ENCODE assay signal across 1 cellular context in the genomic region with DNA sequence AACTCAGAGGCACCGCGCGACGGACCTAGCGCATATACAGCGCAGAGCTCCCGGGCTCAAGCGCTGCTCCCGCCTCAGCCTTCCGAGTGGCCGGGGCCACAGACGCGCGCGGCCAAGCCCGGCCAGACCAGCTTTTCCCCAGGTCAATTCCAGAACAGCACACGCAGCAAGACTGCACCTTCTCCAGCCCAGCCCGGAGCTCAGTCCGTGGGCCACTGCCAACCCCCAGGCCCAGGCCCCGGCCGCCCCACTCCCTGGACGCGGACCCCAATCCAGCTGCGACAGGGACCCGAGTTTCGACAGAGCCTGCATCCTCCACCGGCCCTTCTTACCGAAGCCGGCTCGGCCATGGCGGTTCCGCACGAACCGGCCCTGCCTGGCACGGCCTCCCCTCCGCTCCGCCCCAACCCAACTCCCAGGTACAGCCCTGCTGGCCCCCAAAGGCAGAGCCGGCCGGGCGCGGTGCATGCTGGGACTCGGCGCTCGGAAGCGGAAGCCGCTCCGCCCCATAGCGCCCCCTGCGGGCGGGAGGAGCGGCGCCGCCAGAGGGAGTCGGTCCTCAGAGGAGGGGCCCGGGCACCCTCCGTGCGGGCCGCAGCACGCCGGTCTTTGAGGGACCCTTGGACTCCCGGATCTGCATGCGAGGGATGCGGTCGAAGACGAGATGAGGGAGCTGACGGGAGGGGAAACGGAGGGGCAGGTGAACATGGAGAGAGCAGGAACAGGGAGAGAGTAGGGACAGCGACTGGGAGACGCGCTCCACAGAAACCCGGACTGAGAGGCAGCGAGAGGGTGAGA.
TF ChIP-seq lines count a peak whose summit lies in the region.

A gene with protein sequence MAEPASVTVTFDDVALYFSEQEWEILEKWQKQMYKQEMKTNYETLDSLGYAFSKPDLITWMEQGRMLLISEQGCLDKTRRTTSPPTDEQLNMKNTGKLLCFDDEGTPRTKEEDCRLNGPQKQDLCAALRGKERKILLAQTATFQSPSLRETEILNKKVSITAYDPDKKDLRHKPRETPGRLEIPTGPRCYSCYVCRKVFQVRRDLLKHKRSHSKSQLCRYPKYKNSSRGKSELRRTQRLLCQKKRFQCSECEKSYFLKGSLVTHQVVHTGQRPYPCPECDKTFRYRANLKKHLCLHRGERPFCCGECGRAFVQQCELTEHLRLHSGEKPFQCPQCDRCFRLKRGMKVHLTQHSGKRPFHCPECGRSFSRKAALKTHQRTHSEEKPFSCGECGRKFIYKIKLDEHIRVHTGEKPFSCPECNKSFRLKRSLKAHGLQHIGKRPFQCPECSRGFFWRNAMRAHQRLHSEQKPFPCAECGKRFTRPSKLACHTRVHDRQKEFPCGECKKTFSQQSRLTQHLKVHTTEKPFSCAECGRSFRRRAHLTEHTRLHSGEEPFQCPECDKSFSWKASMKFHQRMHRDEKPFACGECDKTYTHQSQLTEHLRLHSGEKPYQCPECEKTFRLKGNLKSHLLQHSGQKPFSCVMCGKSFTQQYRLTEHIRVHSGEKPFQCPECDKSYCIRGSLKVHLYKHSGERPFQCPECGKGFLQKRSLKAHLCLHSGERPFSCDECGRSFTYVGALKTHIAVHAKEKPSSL (minus strand): TSS at position 461 of the 798 bp plus-strand sequence. CDS start 111 bp downstream, at position 350.

TF ChIP-seq in K562, 482 proteins besides CTCF, POLR2A, EP300 and RAD21 (continued from another document and continues in another):
- TF ChIP-seq RBBP5 (IDR thresholded peaks at IDR 0.05; ENCODE audit: borderline replicate concordance, insufficient read depth, low read length, poor library complexity, severe bottlenecking) (peak; percentile 96), FOS (IDR thresholded peaks at IDR 0.05; ENCODE audit: extremely low read depth, insufficient read length) (no peak), NONO (IDR thresholded peaks at IDR 0.05; ENCODE audit: low read depth in 2 of 2, low read length in 1 of 2) (peak; percentile 92 to 94), DNMT1 (IDR thresholded peaks at IDR 0.05) (no peak), NR4A1 (CRISPR knock-in tag; IDR thresholded peaks at IDR 0.05) (no peak), NR4A1 (tag; IDR thresholded peaks at IDR 0.05) (peak; percentile 84; the same call in 1 of the 2 replicates), MAFF (IDR thresholded peaks at IDR 0.05; ENCODE audit: low read length) (no peak), TEAD4 (IDR thresholded peaks at IDR 0.05; ENCODE audit: low read length) (peak; percentile 50), TEAD4 (CRISPR knock-in tag; IDR thresholded peaks at IDR 0.05; ENCODE audit: borderline replicate concordance) (0 out of 2 replicates have a peak, but pooled peaks have one; percentile 75), ZKSCAN8 (CRISPR knock-in tag; IDR thresholded peaks at IDR 0.05) (no peak), ARHGAP35 (IDR thresholded peaks at IDR 0.05; ENCODE audit: partially characterized antibody) (peak; percentile 63), E2F3 (CRISPR knock-in tag; IDR thresholded peaks at IDR 0.05) (no peak; the same call in 1 of the 2 replicates), U2AF1 (optimal IDR thresholded peaks at IDR 0.05; ENCODE audit: low read depth, low read length) (peak; percentile 99), ZNF778 (CRISPR knock-in tag; IDR thresholded peaks at IDR 0.05) (no peak), MTF1 (CRISPR knock-in tag; IDR thresholded peaks at IDR 0.05; ENCODE audit: borderline replicate concordance) (no peak), SMAD4 (CRISPR knock-in tag; conservative IDR thresholded peaks at IDR 0.05) (peak; percentile 94), IFI16 (CRISPR knock-in tag; IDR thresholded peaks at IDR 0.05) (no peak), ZNF561 (CRISPR knock-in tag; conservative IDR thresholded peaks at IDR 0.05) (no peak), RBM25 (IDR thresholded peaks at IDR 0.05; ENCODE audit: low read depth, low read length, severe bottlenecking) (peak; percentile 59), SP1 (CRISPR knock-in tag; IDR thresholded peaks at IDR 0.05) (peak; percentile 99), C11orf30 (IDR thresholded peaks at IDR 0.05; ENCODE audit: low read depth) (peak; percentile 90), ZKSCAN3 (CRISPR knock-in tag; IDR thresholded peaks at IDR 0.05) (no peak), MYBL2 (IDR thresholded peaks at IDR 0.05; ENCODE audit: low read depth) (no peak), MYBL2 (CRISPR knock-in tag; IDR thresholded peaks at IDR 0.05; ENCODE audit: borderline replicate concordance) (no peak), RFX1 (IDR thresholded peaks at IDR 0.05) (no peak), ZNF24 (IDR thresholded peaks at IDR 0.05) (peak; percentile 82; the same call in 1 of the 2 replicates), GTF2E2 (tag; IDR thresholded peaks at IDR 0.05) (peak; percentile 70; the same call in 1 of the 2 replicates), PML (IDR thresholded peaks at IDR 0.05; ENCODE audit: low read length) (peak; percentile 92)
- TF ChIP-seq, protein P1, sequence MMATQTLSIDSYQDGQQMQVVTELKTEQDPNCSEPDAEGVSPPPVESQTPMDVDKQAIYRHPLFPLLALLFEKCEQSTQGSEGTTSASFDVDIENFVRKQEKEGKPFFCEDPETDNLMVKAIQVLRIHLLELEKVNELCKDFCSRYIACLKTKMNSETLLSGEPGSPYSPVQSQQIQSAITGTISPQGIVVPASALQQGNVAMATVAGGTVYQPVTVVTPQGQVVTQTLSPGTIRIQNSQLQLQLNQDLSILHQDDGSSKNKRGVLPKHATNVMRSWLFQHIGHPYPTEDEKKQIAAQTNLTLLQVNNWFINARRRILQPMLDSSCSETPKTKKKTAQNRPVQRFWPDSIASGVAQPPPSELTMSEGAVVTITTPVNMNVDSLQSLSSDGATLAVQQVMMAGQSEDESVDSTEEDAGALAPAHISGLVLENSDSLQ (IDR thresholded peaks at IDR 0.05) = no peak
- TF ChIP-seq, protein P2, sequence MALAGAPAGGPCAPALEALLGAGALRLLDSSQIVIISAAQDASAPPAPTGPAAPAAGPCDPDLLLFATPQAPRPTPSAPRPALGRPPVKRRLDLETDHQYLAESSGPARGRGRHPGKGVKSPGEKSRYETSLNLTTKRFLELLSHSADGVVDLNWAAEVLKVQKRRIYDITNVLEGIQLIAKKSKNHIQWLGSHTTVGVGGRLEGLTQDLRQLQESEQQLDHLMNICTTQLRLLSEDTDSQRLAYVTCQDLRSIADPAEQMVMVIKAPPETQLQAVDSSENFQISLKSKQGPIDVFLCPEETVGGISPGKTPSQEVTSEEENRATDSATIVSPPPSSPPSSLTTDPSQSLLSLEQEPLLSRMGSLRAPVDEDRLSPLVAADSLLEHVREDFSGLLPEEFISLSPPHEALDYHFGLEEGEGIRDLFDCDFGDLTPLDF (CRISPR knock-in tag; IDR thresholded peaks at IDR 0.05) = peak; percentile 83; the same call in 1 of the 2 replicates
- TF ChIP-seq, protein P3, sequence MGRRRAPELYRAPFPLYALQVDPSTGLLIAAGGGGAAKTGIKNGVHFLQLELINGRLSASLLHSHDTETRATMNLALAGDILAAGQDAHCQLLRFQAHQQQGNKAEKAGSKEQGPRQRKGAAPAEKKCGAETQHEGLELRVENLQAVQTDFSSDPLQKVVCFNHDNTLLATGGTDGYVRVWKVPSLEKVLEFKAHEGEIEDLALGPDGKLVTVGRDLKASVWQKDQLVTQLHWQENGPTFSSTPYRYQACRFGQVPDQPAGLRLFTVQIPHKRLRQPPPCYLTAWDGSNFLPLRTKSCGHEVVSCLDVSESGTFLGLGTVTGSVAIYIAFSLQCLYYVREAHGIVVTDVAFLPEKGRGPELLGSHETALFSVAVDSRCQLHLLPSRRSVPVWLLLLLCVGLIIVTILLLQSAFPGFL (CRISPR knock-in tag; IDR thresholded peaks at IDR 0.05) = no peak
- TF ChIP-seq, protein P4, sequence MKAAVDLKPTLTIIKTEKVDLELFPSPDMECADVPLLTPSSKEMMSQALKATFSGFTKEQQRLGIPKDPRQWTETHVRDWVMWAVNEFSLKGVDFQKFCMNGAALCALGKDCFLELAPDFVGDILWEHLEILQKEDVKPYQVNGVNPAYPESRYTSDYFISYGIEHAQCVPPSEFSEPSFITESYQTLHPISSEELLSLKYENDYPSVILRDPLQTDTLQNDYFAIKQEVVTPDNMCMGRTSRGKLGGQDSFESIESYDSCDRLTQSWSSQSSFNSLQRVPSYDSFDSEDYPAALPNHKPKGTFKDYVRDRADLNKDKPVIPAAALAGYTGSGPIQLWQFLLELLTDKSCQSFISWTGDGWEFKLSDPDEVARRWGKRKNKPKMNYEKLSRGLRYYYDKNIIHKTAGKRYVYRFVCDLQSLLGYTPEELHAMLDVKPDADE (conservative IDR thresholded peaks at IDR 0.05; ENCODE audit: control insufficient read depth, low read depth, low read length) = peak; percentile 91
- TF ChIP-seq, protein P5, sequence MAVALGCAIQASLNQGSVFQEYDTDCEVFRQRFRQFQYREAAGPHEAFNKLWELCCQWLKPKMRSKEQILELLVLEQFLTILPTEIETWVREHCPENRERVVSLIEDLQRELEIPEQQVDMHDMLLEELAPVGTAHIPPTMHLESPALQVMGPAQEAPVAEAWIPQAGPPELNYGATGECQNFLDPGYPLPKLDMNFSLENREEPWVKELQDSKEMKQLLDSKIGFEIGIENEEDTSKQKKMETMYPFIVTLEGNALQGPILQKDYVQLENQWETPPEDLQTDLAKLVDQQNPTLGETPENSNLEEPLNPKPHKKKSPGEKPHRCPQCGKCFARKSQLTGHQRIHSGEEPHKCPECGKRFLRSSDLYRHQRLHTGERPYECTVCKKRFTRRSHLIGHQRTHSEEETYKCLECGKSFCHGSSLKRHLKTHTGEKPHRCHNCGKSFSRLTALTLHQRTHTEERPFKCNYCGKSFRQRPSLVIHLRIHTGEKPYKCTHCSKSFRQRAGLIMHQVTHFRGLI (CRISPR knock-in tag; IDR thresholded peaks at IDR 0.05) = no peak
- TF ChIP-seq, protein P6, sequence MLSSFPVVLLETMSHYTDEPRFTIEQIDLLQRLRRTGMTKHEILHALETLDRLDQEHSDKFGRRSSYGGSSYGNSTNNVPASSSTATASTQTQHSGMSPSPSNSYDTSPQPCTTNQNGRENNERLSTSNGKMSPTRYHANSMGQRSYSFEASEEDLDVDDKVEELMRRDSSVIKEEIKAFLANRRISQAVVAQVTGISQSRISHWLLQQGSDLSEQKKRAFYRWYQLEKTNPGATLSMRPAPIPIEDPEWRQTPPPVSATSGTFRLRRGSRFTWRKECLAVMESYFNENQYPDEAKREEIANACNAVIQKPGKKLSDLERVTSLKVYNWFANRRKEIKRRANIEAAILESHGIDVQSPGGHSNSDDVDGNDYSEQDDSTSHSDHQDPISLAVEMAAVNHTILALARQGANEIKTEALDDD (IDR thresholded peaks at IDR 0.05) = no peak
- TF ChIP-seq, protein P7, sequence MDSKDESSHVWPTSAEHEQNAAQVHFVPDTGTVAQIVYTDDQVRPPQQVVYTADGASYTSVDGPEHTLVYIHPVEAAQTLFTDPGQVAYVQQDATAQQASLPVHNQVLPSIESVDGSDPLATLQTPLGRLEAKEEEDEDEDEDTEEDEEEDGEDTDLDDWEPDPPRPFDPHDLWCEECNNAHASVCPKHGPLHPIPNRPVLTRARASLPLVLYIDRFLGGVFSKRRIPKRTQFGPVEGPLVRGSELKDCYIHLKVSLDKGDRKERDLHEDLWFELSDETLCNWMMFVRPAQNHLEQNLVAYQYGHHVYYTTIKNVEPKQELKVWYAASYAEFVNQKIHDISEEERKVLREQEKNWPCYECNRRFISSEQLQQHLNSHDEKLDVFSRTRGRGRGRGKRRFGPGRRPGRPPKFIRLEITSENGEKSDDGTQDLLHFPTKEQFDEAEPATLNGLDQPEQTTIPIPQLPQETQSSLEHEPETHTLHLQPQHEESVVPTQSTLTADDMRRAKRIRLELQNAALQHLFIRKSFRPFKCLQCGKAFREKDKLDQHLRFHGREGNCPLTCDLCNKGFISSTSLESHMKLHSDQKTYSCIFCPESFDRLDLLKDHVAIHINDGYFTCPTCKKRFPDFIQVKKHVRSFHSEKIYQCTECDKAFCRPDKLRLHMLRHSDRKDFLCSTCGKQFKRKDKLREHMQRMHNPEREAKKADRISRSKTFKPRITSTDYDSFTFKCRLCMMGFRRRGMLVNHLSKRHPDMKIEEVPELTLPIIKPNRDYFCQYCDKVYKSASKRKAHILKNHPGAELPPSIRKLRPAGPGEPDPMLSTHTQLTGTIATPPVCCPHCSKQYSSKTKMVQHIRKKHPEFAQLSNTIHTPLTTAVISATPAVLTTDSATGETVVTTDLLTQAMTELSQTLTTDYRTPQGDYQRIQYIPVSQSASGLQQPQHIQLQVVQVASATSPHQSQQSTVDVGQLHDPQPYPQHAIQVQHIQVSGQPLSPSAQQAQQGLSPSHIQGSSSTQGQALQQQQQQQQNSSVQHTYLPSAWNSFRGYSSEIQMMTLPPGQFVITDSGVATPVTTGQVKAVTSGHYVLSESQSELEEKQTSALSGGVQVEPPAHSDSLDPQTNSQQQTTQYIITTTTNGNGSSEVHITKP (IDR thresholded peaks at IDR 0.05; ENCODE audit: partially characterized antibody) = peak; percentile 34
- TF ChIP-seq, protein P8, sequence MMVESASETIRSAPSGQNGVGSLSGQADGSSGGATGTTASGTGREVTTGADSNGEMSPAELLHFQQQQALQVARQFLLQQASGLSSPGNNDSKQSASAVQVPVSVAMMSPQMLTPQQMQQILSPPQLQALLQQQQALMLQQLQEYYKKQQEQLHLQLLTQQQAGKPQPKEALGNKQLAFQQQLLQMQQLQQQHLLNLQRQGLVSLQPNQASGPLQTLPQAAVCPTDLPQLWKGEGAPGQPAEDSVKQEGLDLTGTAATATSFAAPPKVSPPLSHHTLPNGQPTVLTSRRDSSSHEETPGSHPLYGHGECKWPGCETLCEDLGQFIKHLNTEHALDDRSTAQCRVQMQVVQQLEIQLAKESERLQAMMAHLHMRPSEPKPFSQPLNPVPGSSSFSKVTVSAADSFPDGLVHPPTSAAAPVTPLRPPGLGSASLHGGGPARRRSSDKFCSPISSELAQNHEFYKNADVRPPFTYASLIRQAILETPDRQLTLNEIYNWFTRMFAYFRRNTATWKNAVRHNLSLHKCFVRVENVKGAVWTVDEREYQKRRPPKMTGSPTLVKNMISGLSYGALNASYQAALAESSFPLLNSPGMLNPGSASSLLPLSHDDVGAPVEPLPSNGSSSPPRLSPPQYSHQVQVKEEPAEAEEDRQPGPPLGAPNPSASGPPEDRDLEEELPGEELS (CRISPR knock-in tag; IDR thresholded peaks at IDR 0.05; ENCODE audit: borderline replicate concordance) = peak; percentile 18; the same call in 1 of the 2 replicates
- TF ChIP-seq, protein P9, sequence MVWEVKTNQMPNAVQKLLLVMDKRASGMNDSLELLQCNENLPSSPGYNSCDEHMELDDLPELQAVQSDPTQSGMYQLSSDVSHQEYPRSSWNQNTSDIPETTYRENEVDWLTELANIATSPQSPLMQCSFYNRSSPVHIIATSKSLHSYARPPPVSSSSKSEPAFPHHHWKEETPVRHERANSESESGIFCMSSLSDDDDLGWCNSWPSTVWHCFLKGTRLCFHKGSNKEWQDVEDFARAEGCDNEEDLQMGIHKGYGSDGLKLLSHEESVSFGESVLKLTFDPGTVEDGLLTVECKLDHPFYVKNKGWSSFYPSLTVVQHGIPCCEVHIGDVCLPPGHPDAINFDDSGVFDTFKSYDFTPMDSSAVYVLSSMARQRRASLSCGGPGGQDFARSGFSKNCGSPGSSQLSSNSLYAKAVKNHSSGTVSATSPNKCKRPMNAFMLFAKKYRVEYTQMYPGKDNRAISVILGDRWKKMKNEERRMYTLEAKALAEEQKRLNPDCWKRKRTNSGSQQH (CRISPR knock-in tag; IDR thresholded peaks at IDR 0.05) = peak; percentile 44
- TF ChIP-seq, protein P10, sequence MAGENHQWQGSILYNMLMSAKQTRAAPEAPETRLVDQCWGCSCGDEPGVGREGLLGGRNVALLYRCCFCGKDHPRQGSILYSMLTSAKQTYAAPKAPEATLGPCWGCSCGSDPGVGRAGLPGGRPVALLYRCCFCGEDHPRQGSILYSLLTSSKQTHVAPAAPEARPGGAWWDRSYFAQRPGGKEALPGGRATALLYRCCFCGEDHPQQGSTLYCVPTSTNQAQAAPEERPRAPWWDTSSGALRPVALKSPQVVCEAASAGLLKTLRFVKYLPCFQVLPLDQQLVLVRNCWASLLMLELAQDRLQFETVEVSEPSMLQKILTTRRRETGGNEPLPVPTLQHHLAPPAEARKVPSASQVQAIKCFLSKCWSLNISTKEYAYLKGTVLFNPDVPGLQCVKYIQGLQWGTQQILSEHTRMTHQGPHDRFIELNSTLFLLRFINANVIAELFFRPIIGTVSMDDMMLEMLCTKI (IDR thresholded peaks at IDR 0.05; ENCODE audit: partially characterized antibody) = no peak
